ENCODE assay signal across 16 cellular contexts in the genomic region with DNA sequence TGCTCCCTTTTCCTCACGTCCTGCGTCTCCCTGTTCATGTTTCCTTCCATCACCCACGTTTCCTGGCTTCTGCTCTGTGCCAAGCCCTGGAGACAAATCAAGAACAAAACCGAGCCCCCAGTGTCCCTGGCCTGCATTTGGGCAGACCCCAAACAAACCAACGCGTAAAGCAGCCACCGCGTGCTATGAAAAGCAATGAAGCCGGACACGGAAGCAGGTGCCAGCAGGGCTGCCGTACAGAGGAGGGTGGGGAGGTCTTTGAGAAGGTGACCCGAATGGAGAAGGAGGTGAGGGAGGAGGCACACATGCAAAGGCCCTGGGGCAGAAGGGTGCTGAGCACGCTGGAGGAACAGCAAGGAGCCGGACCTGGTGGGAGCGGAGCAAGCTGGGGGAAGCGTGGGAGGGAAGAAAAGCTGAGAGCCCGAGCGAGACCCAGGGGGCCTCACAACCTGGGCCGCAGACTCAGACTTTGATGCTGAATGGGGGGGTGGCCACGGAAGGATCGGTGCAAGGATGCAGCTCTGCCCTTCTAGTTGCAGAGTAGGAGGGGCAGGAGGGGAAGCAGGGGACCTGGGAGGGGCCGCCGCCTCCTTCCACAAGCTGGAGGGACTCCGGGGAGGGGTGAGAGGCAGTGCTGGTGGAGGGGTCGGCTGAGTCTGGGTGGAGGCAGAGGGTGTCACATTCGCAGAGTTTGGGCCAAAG. TPM values are rescaled to one million over a fixed set of nuclear protein-coding genes. Genes with fewer than 3 reads are reported as not detected.
A peak's percentile ranks its signal among the peaks of the same experiment; 100 is the strongest.
DNase-seq lines count a peak whose midpoint lies in the region; ATAC-seq, FAIRE-seq and TF ChIP-seq lines count a peak whose summit lies in the region.
"Had no signal": no experiment of that assay in that cellular context is flagged by ENCODE, and none has a peak within 500 bp of the region (broad histone marks: within the 10 kb centered on the region; RNA-seq: fewer than 3 reads in every experiment).

No MANE protein-coding gene starts in this region.

- H3K27ac ChIP-seq in HepG2 (ENCODE audit: extremely low read length, insufficient read depth, low read length) (no peak overlapping the region), right lobe of liver (no peak overlapping the region), sigmoid colon (no peak overlapping the region)

- DNase-seq in HepG2 (ENCODE audit: low spot score), result no peak
- DNase-seq in right lobe of liver, result no peak
- peak; percentile 2 for DNase-seq in RPMI8226
- DNase-seq in mesothelial cell of epicardium (ENCODE audit: low spot score in 2 of 2, unreplicated experiment in 2 of 2), result no peak
- no peak for DNase-seq in sigmoid colon
- no peak for DNase-seq in erythroblast (lab: John Stamatoyannopoulos, UW)
- DNase-seq: AML-193, IMR-90, MV-4-11, NCI-H1417 treated with DMSO at 0.1 percent for 48 hours, NCI-H2081, NCI-H510A treated with DMSO at 0.1 percent for 48 hours, Peyer's patch, SHP77 treated with DMSO at 0.1 percent for 48 hours had no signal

- peaks cover 17% of the 10 kb centered on the region for H4K20me1 ChIP-seq in HepG2 (ENCODE audit: insufficient read depth, low read length)

- H3K9ac ChIP-seq in HepG2 (ENCODE audit: insufficient read depth, low read depth, low read length), result no peak overlapping the region

- CTCF ChIA-PET in HepG2 (lab: Yijun Ruan, JAX; ENCODE audit: low intra/inter-chr PET ratio, low total read pairs), result no interaction called here

- H3K9me3 ChIP-seq in HepG2 (ENCODE audit: low read length), result no peaks in the 10 kb centered on the region
- no peaks in the 10 kb centered on the region for H3K9me3 ChIP-seq in right lobe of liver
- H3K9me3 ChIP-seq in sigmoid colon, result no peaks in the 10 kb centered on the region
- H3K9me3 ChIP-seq: HAP-1, Peyer's patch had no signal

- ATAC-seq in HepG2 (no peak), right lobe of liver (no peak), GM19455 (IDR thresholded peaks at IDR 0.05; ENCODE audit: unreplicated experiment) (no peak)

- H3K27ac Mint-ChIP-seq in mesothelial cell of epicardium, result peak overlapping the region; percentile 16

- H3K36me3 ChIP-seq in HepG2 (replicated peaks in 1 of 2; ENCODE audit: control insufficient read depth in 1 of 2, insufficient read depth in 2 of 2, low read length in 2 of 2) (no peaks in the 10 kb centered on the region), right lobe of liver (no peaks in the 10 kb centered on the region), sigmoid colon (no peaks in the 10 kb centered on the region)
- H3K36me3 ChIP-seq: Peyer's patch had no signal

- no peak overlapping the region for H2AFZ ChIP-seq in HepG2 (ENCODE audit: low read length)

- no peak for TF ChIP-seq RAD21 in HepG2 (CRISPR knock-in tag; IDR thresholded peaks at IDR 0.05)

- H3K27me3 ChIP-seq in HepG2 (ENCODE audit: control insufficient read depth in 1 of 2, insufficient read depth in 2 of 2, low read length in 2 of 2) (peaks cover 16 to 53% of the 10 kb centered on the region in 2 experiments), right lobe of liver (no peaks in the 10 kb centered on the region), sigmoid colon (peaks cover 0 to 4% (median 0%) of the 10 kb centered on the region in 3 donors)
- H3K27me3 ChIP-seq: Peyer's patch had no signal

- H3K4me1 Mint-ChIP-seq in mesothelial cell of epicardium, result peaks cover 27% of the 10 kb centered on the region

- H3K4me1 ChIP-seq in HepG2 (ENCODE audit: insufficient read depth, low read length) (peaks cover 53% of the 10 kb centered on the region), right lobe of liver (peaks cover 0 to 16% (median 4%) of the 10 kb centered on the region in 4 donors), sigmoid colon (peaks cover 0 to 21% (median 12%) of the 10 kb centered on the region in 4 donors)

- TF ChIP-seq CTCF in HepG2 (CRISPR knock-in tag; IDR thresholded peaks at IDR 0.05) (no peak), right lobe of liver (IDR thresholded peaks at IDR 0.05) (no peak), mesothelial cell of epicardium (IDR thresholded peaks at IDR 0.05; ENCODE audit: unreplicated experiment) (no peak), sigmoid colon (IDR thresholded peaks at IDR 0.05) (no peak)

- intact Hi-C loops in HepG2 (cut with micrococcal nuclease; ENCODE audit: unreplicated experiment), result loop anchor here (5.0 kb wide), 2 partner anchors 380 to 1730 kb away; no protein-coding TSS in a partner anchor
- intact Hi-C loops in right lobe of liver (cut with DNase I), result no loop called here
- intact Hi-C loops in sigmoid colon (cut with DNase I), result loop anchor here (10.0 kb wide), 1 partner anchor 282 kb away; a partner anchor contains a TSS

- TF ChIP-seq POLR2A in HepG2 (IDR thresholded peaks at IDR 0.05; ENCODE audit: insufficient read depth in 1 of 2, low read depth in 2 of 2, low read length in 2 of 2), result no peak
- TF ChIP-seq POLR2A in right lobe of liver (IDR thresholded peaks at IDR 0.05), result no peak
- no peak for TF ChIP-seq POLR2A in sigmoid colon (IDR thresholded peaks at IDR 0.05)
- TF ChIP-seq POLR2A in erythroblast (IDR thresholded peaks at IDR 0.05; ENCODE audit: low read length), result no peak

- in situ Hi-C loops in HepG2 (cut with HindIII; ENCODE audit: extremely low pct_ligation_motif_present, low pct_unique_long_range_greater_than_20kb), result no loop called here

- FAIRE-seq in HepG2 (lab: Jason Lieb, UNC), result no peak

- 51% methylated on average over 23 of the region's 26 CpGs for WGBS in HepG2 (ENCODE audit: low lambda C conversion rate)
- WGBS in right lobe of liver (ENCODE audit: insufficient coverage, low coverage, low lambda C conversion rate, missing lambda C conversion rate), result 88% methylated on average over 24 of the region's 26 CpGs
- 81% methylated on average over 26 of the region's 26 CpGs for WGBS in sigmoid colon, 2 donors

- H3K79me2 ChIP-seq in HepG2 (ENCODE audit: insufficient read depth, low read length), result peaks cover 27% of the 10 kb centered on the region

- no peak for TF ChIP-seq EP300 in HepG2 (IDR thresholded peaks at IDR 0.05; ENCODE audit: low read depth in 2 of 2, low read length in 2 of 2)
- no peak for TF ChIP-seq EP300 in HepG2 (CRISPR knock-in tag; IDR thresholded peaks at IDR 0.05; ENCODE audit: borderline replicate concordance)
- TF ChIP-seq EP300 in sigmoid colon (IDR thresholded peaks at IDR 0.05), result no peak

- H3K9me3 Mint-ChIP-seq in mesothelial cell of epicardium, result no peaks in the 10 kb centered on the region

- POLR2A ChIA-PET in HepG2 (lab: Yijun Ruan, JAX), result no interaction called here

- no TSS peak for BruUV-seq in HepG2 (replicated peaks; lab: Mats Ljungman, UMichigan)

- peaks cover 10% of the 10 kb centered on the region for H3K27me3 Mint-ChIP-seq in mesothelial cell of epicardium (ENCODE audit: low read depth)

- H3K4me3 ChIP-seq in HepG2 (replicated peaks in 1 of 3; ENCODE audit: insufficient read depth in 1 of 3, low read depth in 2 of 3, low read length in 3 of 3), result no peak overlapping the region
- no peak overlapping the region for H3K4me3 ChIP-seq in right lobe of liver
- no peak overlapping the region for H3K4me3 ChIP-seq in sigmoid colon
- H3K4me3 ChIP-seq: Peyer's patch had no signal

- H3K4me2 ChIP-seq in HepG2 (ENCODE audit: low read depth, low read length), result no peak overlapping the region

- H3K36me3 Mint-ChIP-seq in mesothelial cell of epicardium, result no peaks in the 10 kb centered on the region

- no peak overlapping the region for H3K4me3 Mint-ChIP-seq in mesothelial cell of epicardium

RNA-seq across cellular contexts. Expression of a gene that starts 1.4 kb away (rescaled TPM):
- total RNA-seq in HepG2 (2016; rRNA removed; fragmentation: Illumina TruSeq; extraction: Trizol) (10.1 and 27.1 TPM in 2 replicates), right lobe of liver (1 to 10 TPM; 2.9 to 8.7 (median 6.4) TPM), mesothelial cell of epicardium (16.8 to 17.0 TPM (median 17.0 TPM) in 3 replicates), sigmoid colon (1 to 10 TPM; 3.2 to 6.4 (median 4.8) TPM)
- total RNA-seq in HepG2 (2016; cell fraction: cytosol; rRNA removed; fragmentation: Illumina TruSeq; extraction: Trizol; ENCODE audit: low read depth), result 2.0 and 2.2 TPM in 2 replicates
- 9.0 and 27.0 TPM in 2 replicates for total RNA-seq in HepG2 (2016; cell fraction: insoluble cytoplasmic fraction; rRNA removed; fragmentation: Illumina TruSeq; extraction: Trizol)
- 4.9 and 5.5 TPM in 2 replicates for total RNA-seq in HepG2 (2016; cell fraction: membrane; rRNA removed; fragmentation: Illumina TruSeq; extraction: Trizol)
- 29.4 and 33.0 TPM in 2 replicates for total RNA-seq in HepG2 (2016; cell fraction: nucleus; rRNA removed; fragmentation: Illumina TruSeq; extraction: Trizol)
- polyA plus RNA-seq in HepG2 (2011; rRNA removed) (36.4 and 42.1 TPM in 2 replicates), sigmoid colon (10 to 100 TPM in 1 of 3 donors, under 1 TPM in 2; 0.60 to 10.1 (median 0.69) TPM)
- polyA plus RNA-seq in HepG2 (2011; cell fraction: cytosol; rRNA removed), result 18.1 and 19.6 TPM in 2 replicates
- 53.2 and 71.8 TPM in 2 replicates for polyA plus RNA-seq in HepG2 (2011; cell fraction: nucleus; rRNA removed)
- polyA plus RNA-seq in HepG2 (2012), result 28.3 and 37.6 TPM in 2 replicates
- 1.3 and 1.4 TPM in 2 replicates for polyA plus RNA-seq in HepG2 (2016; cell fraction: cytosol; fragmentation: Illumina TruSeq; extraction: Trizol; ENCODE audit: low read depth)
- polyA plus RNA-seq in HepG2 (2016; cell fraction: insoluble cytoplasmic fraction; fragmentation: Illumina TruSeq; extraction: Trizol; ENCODE audit: low read depth), result 8.1 and 10.4 TPM in 2 replicates
- polyA plus RNA-seq in HepG2 (2016; cell fraction: membrane; fragmentation: Illumina TruSeq; extraction: Trizol; ENCODE audit: low read depth), result 2.5 and 3.2 TPM in 2 replicates
- 56.3 and 58.3 TPM in 2 replicates for polyA plus RNA-seq in HepG2 (2016; cell fraction: nucleus; fragmentation: Illumina TruSeq; extraction: Trizol; ENCODE audit: insufficient read depth, low read depth)
- polyA minus RNA-seq in HepG2 (2011; rRNA and poly(A)+ RNA removed; ENCODE audit: low replicate concordance), result 28.3 and 40.5 TPM in 2 replicates
- 18.7 and 20.4 TPM in 2 replicates for polyA minus RNA-seq in HepG2 (2011; cell fraction: cytosol; rRNA and poly(A)+ RNA removed)
- polyA minus RNA-seq in HepG2 (2011; cell fraction: nucleus; rRNA and poly(A)+ RNA removed), result 26.1 and 26.5 TPM in 2 replicates

RNA-seq across cellular contexts. Expression of a gene that starts 42.1 kb away (rescaled TPM):
- total RNA-seq in HepG2 (2016; rRNA removed; fragmentation: Illumina TruSeq; extraction: Trizol) (not detected in 2 replicates), right lobe of liver (not detected), mesothelial cell of epicardium (not detected in 3 replicates), sigmoid colon (not detected)
- total RNA-seq in HepG2 (2016; cell fraction: cytosol; rRNA removed; fragmentation: Illumina TruSeq; extraction: Trizol; ENCODE audit: low read depth), result not detected in 2 replicates
- not detected in 2 replicates for total RNA-seq in HepG2 (2016; cell fraction: insoluble cytoplasmic fraction; rRNA removed; fragmentation: Illumina TruSeq; extraction: Trizol)
- total RNA-seq in HepG2 (2016; cell fraction: membrane; rRNA removed; fragmentation: Illumina TruSeq; extraction: Trizol), result not detected in 2 replicates
- total RNA-seq in HepG2 (2016; cell fraction: nucleus; rRNA removed; fragmentation: Illumina TruSeq; extraction: Trizol), result not detected in 2 replicates
- polyA plus RNA-seq in HepG2 (2011; rRNA removed) (not detected in 2 replicates), sigmoid colon (not detected)
- not detected in 2 replicates for polyA plus RNA-seq in HepG2 (2011; cell fraction: cytosol; rRNA removed)
- 0.03 TPM in 1 of 2 replicates, not detected in the other for polyA plus RNA-seq in HepG2 (2011; cell fraction: nucleus; rRNA removed)
- polyA plus RNA-seq in HepG2 (2012), result not detected in 2 replicates
- not detected in 2 replicates for polyA plus RNA-seq in HepG2 (2016; cell fraction: cytosol; fragmentation: Illumina TruSeq; extraction: Trizol; ENCODE audit: low read depth)
- polyA plus RNA-seq in HepG2 (2016; cell fraction: insoluble cytoplasmic fraction; fragmentation: Illumina TruSeq; extraction: Trizol; ENCODE audit: low read depth), result not detected in 2 replicates
- polyA plus RNA-seq in HepG2 (2016; cell fraction: membrane; fragmentation: Illumina TruSeq; extraction: Trizol; ENCODE audit: low read depth), result not detected in 2 replicates
- polyA plus RNA-seq in HepG2 (2016; cell fraction: nucleus; fragmentation: Illumina TruSeq; extraction: Trizol; ENCODE audit: insufficient read depth, low read depth), result not detected in 2 replicates
- polyA minus RNA-seq in HepG2 (2011; rRNA and poly(A)+ RNA removed; ENCODE audit: low replicate concordance), result 0.05 TPM in 1 of 2 replicates, not detected in the other
- polyA minus RNA-seq in HepG2 (2011; cell fraction: cytosol; rRNA and poly(A)+ RNA removed), result not detected in 2 replicates
- polyA minus RNA-seq in HepG2 (2011; cell fraction: nucleus; rRNA and poly(A)+ RNA removed), result 0.13 TPM in 1 of 2 replicates, not detected in the other
- total RNA-seq: IMR-90, Peyer's patch had no signal
- polyA plus RNA-seq: IMR-90 had no signal

RNA-seq across cellular contexts. Expression of a gene that starts 56.9 kb away (rescaled TPM):
- total RNA-seq in HepG2 (2016; rRNA removed; fragmentation: Illumina TruSeq; extraction: Trizol) (0.13 TPM in 1 of 2 replicates, not detected in the other), right lobe of liver (under 1 TPM in 3 of 6 experiments, not detected in 3; 0.09 to 0.80 (median 0.62) TPM), mesothelial cell of epicardium (0.42 to 0.54 TPM (median 0.47 TPM) in 3 replicates), sigmoid colon (not detected)
- total RNA-seq in HepG2 (2016; cell fraction: cytosol; rRNA removed; fragmentation: Illumina TruSeq; extraction: Trizol; ENCODE audit: low read depth), result not detected in 2 replicates
- total RNA-seq in HepG2 (2016; cell fraction: insoluble cytoplasmic fraction; rRNA removed; fragmentation: Illumina TruSeq; extraction: Trizol), result 0.09 TPM in 1 of 2 replicates, not detected in the other
- total RNA-seq in HepG2 (2016; cell fraction: membrane; rRNA removed; fragmentation: Illumina TruSeq; extraction: Trizol), result 0.10 TPM in 1 of 2 replicates, not detected in the other
- 0.16 and 0.28 TPM in 2 replicates for total RNA-seq in HepG2 (2016; cell fraction: nucleus; rRNA removed; fragmentation: Illumina TruSeq; extraction: Trizol)
- polyA plus RNA-seq in HepG2 (2011; rRNA removed) (0.03 and 0.09 TPM in 2 replicates), sigmoid colon (under 1 TPM in 1 of 3 donors, not detected in 2; 0.32 TPM)
- 0.01 and 0.03 TPM in 2 replicates for polyA plus RNA-seq in HepG2 (2011; cell fraction: cytosol; rRNA removed)
- polyA plus RNA-seq in HepG2 (2011; cell fraction: nucleus; rRNA removed), result 0.45 and 0.48 TPM in 2 replicates
- 0.04 TPM in 1 of 2 replicates, not detected in the other for polyA plus RNA-seq in HepG2 (2012)
- not detected in 2 replicates for polyA plus RNA-seq in HepG2 (2016; cell fraction: cytosol; fragmentation: Illumina TruSeq; extraction: Trizol; ENCODE audit: low read depth)
- polyA plus RNA-seq in HepG2 (2016; cell fraction: insoluble cytoplasmic fraction; fragmentation: Illumina TruSeq; extraction: Trizol; ENCODE audit: low read depth), result not detected in 2 replicates
- 0.08 TPM in 1 of 2 replicates, not detected in the other for polyA plus RNA-seq in HepG2 (2016; cell fraction: membrane; fragmentation: Illumina TruSeq; extraction: Trizol; ENCODE audit: low read depth)
- polyA plus RNA-seq in HepG2 (2016; cell fraction: nucleus; fragmentation: Illumina TruSeq; extraction: Trizol; ENCODE audit: insufficient read depth, low read depth), result 0.14 and 0.17 TPM in 2 replicates
- polyA minus RNA-seq in HepG2 (2011; rRNA and poly(A)+ RNA removed; ENCODE audit: low replicate concordance), result 0.20 and 0.49 TPM in 2 replicates
- not detected in 2 replicates for polyA minus RNA-seq in HepG2 (2011; cell fraction: cytosol; rRNA and poly(A)+ RNA removed)
- 0.39 and 0.50 TPM in 2 replicates for polyA minus RNA-seq in HepG2 (2011; cell fraction: nucleus; rRNA and poly(A)+ RNA removed)
- total RNA-seq: IMR-90 had no signal
- polyA plus RNA-seq: IMR-90 had no signal

Comparison
In these comparisons a context has a peak if more than half of its experiments do, and no peak if none do; other contexts are left out.
1. intact Hi-C loops: an anchor here in HepG2 (5.0 kb wide) and sigmoid colon (10.0 kb wide); none called in right lobe of liver.